Comparison of ENCODE assay signal across 9 cellular contexts in genomic region chr11:47467372-47467771, GRCh38. TPM values are rescaled to one million over a fixed set of nuclear protein-coding genes. Genes with fewer than 3 reads are reported as not detected.
DNase-seq lines count a peak whose midpoint lies in the region; ATAC-seq, FAIRE-seq and TF ChIP-seq lines count a peak whose summit lies in the region.
"Had no signal": no experiment of that assay in that cellular context is flagged by ENCODE, and none has a peak within 500 bp of the region (broad histone marks: within the 10 kb centered on the region; RNA-seq: fewer than 3 reads in every experiment).

No MANE protein-coding gene starts in this region.

- CTCF ChIA-PET in A673 (lab: Charles Lee): interaction anchor here (0.5 to 1.1 kb wide), 2 partner anchors 9 to 13 kb away, joined by 3 to 11 read pairs; no protein-coding TSS in a partner anchor

- DNase-seq in A673 (ENCODE audit: low spot score) (no peak), NCI-H1105 (lab: John Stamatoyannopoulos, UW) (peak; percentile 93), astrocyte (ENCODE audit: low read depth) (no peak), NOMO-1 treated with dmso at 0.1 percent for 144 hours (lab: John Stamatoyannopoulos, UW; ENCODE audit: unreplicated experiment) (no peak)
- no peak for DNase-seq in effector memory CD4-positive, alpha-beta T cell

- no peaks in the 10 kb centered on the region for H3K9me3 Mint-ChIP-seq in astrocyte (ENCODE audit: unreplicated experiment)

- H3K4me1 ChIP-seq in A673 (ENCODE audit: insufficient read depth, low read length, poor library complexity, severe bottlenecking) (peaks cover 42% of the 10 kb centered on the region), astrocyte (ENCODE audit: insufficient read depth, low read length) (peaks cover 36% of the 10 kb centered on the region), muscle layer of duodenum (ENCODE audit: control insufficient read depth in 1 of 2, insufficient read depth in 2 of 2, low read length in 2 of 2) (peaks cover 23 to 42% of the 10 kb centered on the region in 2 donors)
- H3K4me1 ChIP-seq in effector memory CD4-positive, alpha-beta T cell (ENCODE audit: control insufficient read depth, insufficient read depth, low read length, poor library complexity, severe bottlenecking): no peaks in the 10 kb centered on the region

- H3K4me3 ChIP-seq in A673 (ENCODE audit: low read depth, low read length, poor library complexity, severe bottlenecking): no peak overlapping the region
- no peak overlapping the region for H3K4me3 ChIP-seq in astrocyte (ENCODE audit: insufficient read depth, low read depth, low read length)
- no peak overlapping the region for H3K4me3 ChIP-seq in muscle layer of duodenum (ENCODE audit: low read depth in 1 of 2, low read length in 2 of 2)
- no peak overlapping the region for H3K4me3 ChIP-seq in effector memory CD4-positive, alpha-beta T cell (ENCODE audit: insufficient read depth, low read depth, low read length, poor library complexity, severe bottlenecking)

- H3K36me3 Mint-ChIP-seq in astrocyte (ENCODE audit: low read depth, unreplicated experiment): peaks cover 25% of the 10 kb centered on the region

- H3K9me3 ChIP-seq in A673 (ENCODE audit: low read depth, low read length, poor library complexity, severe bottlenecking): no peaks in the 10 kb centered on the region
- no peaks in the 10 kb centered on the region for H3K9me3 ChIP-seq in astrocyte (ENCODE audit: insufficient read depth, low read depth, low read length)
- H3K9me3 ChIP-seq in muscle layer of duodenum (ENCODE audit: control insufficient read depth in 1 of 2, low read length in 2 of 2): no peaks in the 10 kb centered on the region
- no peaks in the 10 kb centered on the region for H3K9me3 ChIP-seq in effector memory CD4-positive, alpha-beta T cell (ENCODE audit: control insufficient read depth, low read length)
- H3K9me3 ChIP-seq: neutrophil had no signal

- intact Hi-C loops in A673 (cut with micrococcal nuclease; ENCODE audit: unreplicated experiment): no loop called here

- H3K27me3 Mint-ChIP-seq in astrocyte (ENCODE audit: low read depth, unreplicated experiment): no peaks in the 10 kb centered on the region

- no peak for FAIRE-seq in astrocyte (lab: Jason Lieb, UNC)

- POLR2A ChIA-PET in A673 (lab: Charles Lee; ENCODE audit: low non-redundant PET): interaction anchor here (0.6 kb wide), 2 partner anchors 13 to 99 kb away, joined by 3 to 7 read pairs; no protein-coding TSS in a partner anchor

- H3K4me3 Mint-ChIP-seq in astrocyte (ENCODE audit: unreplicated experiment): no peak overlapping the region

- no peak for ATAC-seq in HG02588 (IDR thresholded peaks at IDR 0.05; ENCODE audit: unreplicated experiment)
- no peak for ATAC-seq in GM18907 (IDR thresholded peaks at IDR 0.05; ENCODE audit: unreplicated experiment)

- no peak overlapping the region for H3K27ac Mint-ChIP-seq in astrocyte (ENCODE audit: unreplicated experiment)

- H3K27ac ChIP-seq in A673 (ENCODE audit: low read depth, low read length, poor library complexity, severe bottlenecking): peak overlapping the region; percentile 57
- H3K27ac ChIP-seq in astrocyte (ENCODE audit: low read depth, low read length): no peak overlapping the region
- H3K27ac ChIP-seq in muscle layer of duodenum (ENCODE audit: low read length): peak overlapping the region; percentile 68
- no peak overlapping the region for H3K27ac ChIP-seq in effector memory CD4-positive, alpha-beta T cell (ENCODE audit: insufficient read depth, low read length, poor library complexity, severe bottlenecking)
- H3K27ac ChIP-seq: neutrophil had no signal

- TF ChIP-seq CTCF in A673 (conservative IDR thresholded peaks at IDR 0.05; ENCODE audit: low read depth, low read length) (no peak), astrocyte (IDR thresholded peaks at IDR 0.05; ENCODE audit: insufficient read depth, low read depth, low read length) (no peak)

- H3K27me3 ChIP-seq in A673 (replicated peaks; ENCODE audit: insufficient read depth, low read depth, low read length, poor library complexity) (no peaks in the 10 kb centered on the region), astrocyte (ENCODE audit: insufficient read depth, low read length) (no peaks in the 10 kb centered on the region), muscle layer of duodenum (ENCODE audit: low read depth, low read length) (no peaks in the 10 kb centered on the region)
- no peaks in the 10 kb centered on the region for H3K27me3 ChIP-seq in effector memory CD4-positive, alpha-beta T cell (replicated peaks; ENCODE audit: control insufficient read depth, insufficient read depth, low read length, poor library complexity, severe bottlenecking)
- H3K27me3 ChIP-seq: neutrophil had no signal

- H2AFZ ChIP-seq in astrocyte (ENCODE audit: low read depth, low read length): no peak overlapping the region

- peaks cover 6% of the 10 kb centered on the region for H3K4me1 Mint-ChIP-seq in astrocyte (ENCODE audit: low read depth, unreplicated experiment)

- H3K4me2 ChIP-seq in astrocyte (ENCODE audit: low read length): peak overlapping the region; percentile 65

- BruUV-seq in A673 (replicated peaks; lab: Mats Ljungman, UMichigan): no TSS peak

- peaks cover 72% of the 10 kb centered on the region for H4K20me1 ChIP-seq in astrocyte (ENCODE audit: insufficient read depth, low read length)

- H3K9ac ChIP-seq in astrocyte (ENCODE audit: low read length): no peak overlapping the region

- H3K36me3 ChIP-seq in A673 (ENCODE audit: insufficient read depth, low read length, poor library complexity, severe bottlenecking) (peaks cover 74% of the 10 kb centered on the region), astrocyte (ENCODE audit: insufficient read depth, low read length) (peaks cover 28% of the 10 kb centered on the region), muscle layer of duodenum (ENCODE audit: control insufficient read depth in 1 of 2, insufficient read depth in 2 of 2, low read length in 2 of 2) (peaks cover 25 to 34% of the 10 kb centered on the region in 2 donors)
- peaks cover 70% of the 10 kb centered on the region for H3K36me3 ChIP-seq in effector memory CD4-positive, alpha-beta T cell (ENCODE audit: control insufficient read depth, insufficient read depth, low read length)

- H3K79me2 ChIP-seq in astrocyte (ENCODE audit: insufficient read depth, low read length): peaks cover 60% of the 10 kb centered on the region

RNA-seq across cellular contexts. Expression of gene RAPSN, which starts 18.4 kb away (rescaled TPM):
- 1.0 TPM in 2 replicates for total RNA-seq in A673 (2021)
- total RNA-seq in astrocyte: 0.86 and 0.96 TPM in 2 replicates

RNA-seq across cellular contexts. Expression of gene PSMC3, which starts 41.1 kb away (rescaled TPM):
- 665 and 701 TPM in 2 replicates for total RNA-seq in A673 (2021)
- 124 and 130 TPM in 2 replicates for total RNA-seq in astrocyte

RNA-seq across cellular contexts. Expression of gene SLC39A13, which starts 59.0 kb away (rescaled TPM):
- total RNA-seq in A673 (2021): 53.3 and 64.2 TPM in 2 replicates
- 76.6 and 92.7 TPM in 2 replicates for total RNA-seq in astrocyte

Comparison
In these comparisons a context has a peak if more than half of its experiments do, and no peak if none do; other contexts are left out.
1. H3K27ac ChIP-seq: peak in A673 (single experiment) and muscle layer of duodenum (single experiment); none in astrocyte (single experiment) and effector memory CD4-positive, alpha-beta T cell (single experiment).